ENCODE assay signal across 8 cellular contexts in the genomic region with DNA sequence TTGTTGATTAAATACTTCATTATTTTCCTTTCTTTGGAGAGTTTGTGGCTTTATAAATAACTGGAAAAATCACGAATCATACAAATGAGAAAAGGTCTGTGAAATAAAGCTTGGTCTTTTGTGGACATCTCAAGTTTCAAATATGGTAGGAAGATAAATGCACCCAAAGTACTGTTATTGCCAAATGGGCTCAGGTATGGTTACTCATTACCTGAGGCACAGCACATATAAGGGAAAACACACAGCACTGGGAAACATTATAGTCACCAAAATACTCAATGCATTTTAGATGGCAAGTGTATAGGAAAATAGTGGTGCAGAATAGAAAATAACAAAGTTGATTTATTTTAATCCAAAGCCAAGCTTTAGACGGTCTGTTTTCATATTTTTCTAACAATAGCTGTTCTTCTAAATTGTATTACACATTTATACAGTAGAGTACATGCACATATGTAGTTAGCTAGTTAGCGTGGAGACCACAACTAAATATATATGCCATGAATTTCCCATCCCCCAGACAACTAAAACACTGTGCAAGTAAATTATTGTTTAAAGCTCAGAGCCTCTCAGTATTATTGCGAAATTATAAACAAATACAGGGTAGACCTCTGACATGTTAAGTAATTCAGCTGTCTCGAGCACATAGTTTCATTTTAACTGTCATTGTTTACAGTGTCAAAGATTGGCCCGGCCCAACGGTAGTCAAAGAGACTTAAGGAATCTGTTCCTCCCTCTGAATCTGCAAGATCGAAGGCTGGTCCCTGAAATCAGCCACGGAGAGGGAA.
A peak's percentile ranks its signal among the peaks of the same experiment; 100 is the strongest.
DNase-seq lines count a peak whose midpoint lies in the region; ATAC-seq and TF ChIP-seq lines count a peak whose summit lies in the region.

No MANE protein-coding gene starts in this region.

- CTCF ChIA-PET in GM10248 (lab: Yijun Ruan, JAX), result interaction anchor here (0.7 to 2.8 kb wide), 17 partner anchors 9 to 861 kb away, joined by 3 to 36 read pairs (median 5); no protein-coding TSS in a partner anchor

- H3K4me1 Mint-ChIP-seq in type B pancreatic cell (ENCODE audit: unreplicated experiment), result peaks cover 26% of the 10 kb centered on the region

- peak overlapping the region; percentile 99 for H3K4me3 Mint-ChIP-seq in type B pancreatic cell

- H3K27me3 Mint-ChIP-seq in type B pancreatic cell, result no peaks in the 10 kb centered on the region

- ATAC-seq in GM19324 (IDR thresholded peaks at IDR 0.05; ENCODE audit: low FRiP score, unreplicated experiment), result peak; percentile 30
- ATAC-seq in HG03439 (IDR thresholded peaks at IDR 0.05; ENCODE audit: unreplicated experiment), result peak; percentile 23
- peak; percentile 73 for ATAC-seq in left lobe of liver

- H3K4me3 ChIP-seq in astrocyte of the spinal cord (ENCODE audit: low read depth, low read length), result peak overlapping the region; percentile 67

- no peak for TF ChIP-seq CTCF in AG09319 (IDR thresholded peaks at IDR 0.05; ENCODE audit: low read depth, low read length)
- no peak for TF ChIP-seq CTCF in astrocyte of the spinal cord (IDR thresholded peaks at IDR 0.05; ENCODE audit: low read depth, low read length)
- TF ChIP-seq CTCF in type B pancreatic cell (conservative IDR thresholded peaks at IDR 0.05), result no peak
- TF ChIP-seq CTCF in GM10248 (IDR thresholded peaks at IDR 0.05; ENCODE audit: control extremely low read depth, extremely low read depth, low read depth, missing control alignments), result no peak

- H3K9me3 Mint-ChIP-seq in type B pancreatic cell, result no peaks in the 10 kb centered on the region

- in situ Hi-C loops in astrocyte of the spinal cord (cut with HindIII; ENCODE audit: low sequenced_read_pairs), result no loop called here

- H3K27ac Mint-ChIP-seq in type B pancreatic cell, result peak overlapping the region; percentile 88

- peaks cover 3% of the 10 kb centered on the region for H3K36me3 Mint-ChIP-seq in type B pancreatic cell

- POLR2A ChIA-PET in GM10248 (lab: Yijun Ruan, JAX), result no interaction called here

- peak; percentile 34 for DNase-seq in AG09319 (ENCODE audit: extremely low read depth, low read depth)
- DNase-seq in astrocyte of the spinal cord (ENCODE audit: low read depth, low spot score), result no peak
- DNase-seq in left lobe of liver (ENCODE audit: low spot score), result no peak
- no peak for DNase-seq in type B pancreatic cell (ENCODE audit: extremely low spot score, unreplicated experiment)
- DNase-seq in GM10248 (ENCODE audit: extremely low spot score), result no peak
- DNase-seq in DMS153 (lab: John Stamatoyannopoulos, UW), result no peak

Comparison
In these comparisons a context has a peak if more than half of its experiments do, and no peak if none do; other contexts are left out.
1. ATAC-seq: peak in every context shown above with its lines; median percentile 73 in left lobe of liver; 30 in GM19324; 23 in HG03439.